In the genomic region with DNA sequence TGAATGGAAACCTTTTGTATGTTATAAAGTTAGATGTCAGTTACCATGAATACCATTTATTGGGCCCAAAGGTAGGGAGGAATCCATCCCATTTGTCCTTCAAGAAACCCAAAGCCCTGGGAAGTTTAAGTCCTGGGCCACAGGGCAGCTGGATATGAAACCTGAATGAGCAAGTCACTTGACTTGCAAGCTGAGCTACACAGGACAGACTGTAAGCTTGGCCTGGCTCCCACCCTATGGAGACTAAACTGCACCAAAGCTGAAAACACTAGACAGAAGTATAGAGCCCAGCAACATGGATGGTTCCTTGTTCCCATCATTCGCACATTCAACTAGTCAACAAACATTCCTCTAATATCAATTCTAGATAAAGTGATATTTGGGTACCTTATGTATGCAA, we compare ENCODE assay signal across 15 cellular contexts.
DNase-seq lines count a peak whose midpoint lies in the region; ATAC-seq and TF ChIP-seq lines count a peak whose summit lies in the region.
"Had no signal": no experiment of that assay in that cellular context is flagged by ENCODE, and none has a peak within 500 bp of the region (broad histone marks: within the 10 kb centered on the region; RNA-seq: fewer than 3 reads in every experiment).

No MANE protein-coding gene starts in this region.

- no peaks in the 10 kb centered on the region for H3K27me3 Mint-ChIP-seq in CD14-positive monocyte (ENCODE audit: low read depth in 3 of 3)
- H3K27me3 Mint-ChIP-seq: CD4-positive, CD25-positive, alpha-beta regulatory T cell; IgD-negative memory B cell had no signal

- intact Hi-C loops in heart left ventricle (cut with DNase I) (no loop called here), CD14-positive monocyte (cut with micrococcal nuclease) (no loop called here)

- DNase-seq in DMS 273 (lab: John Stamatoyannopoulos, UW; ENCODE audit: unreplicated experiment) (peak; percentile 15), DMS 273 treated with DMSO at 0.1 percent for 48 hours (lab: John Stamatoyannopoulos, UW) (no peak), heart left ventricle (peak in 2 of 5 donors; percentile 23 to 33), right atrium auricular region (ENCODE audit: low spot score) (no peak), NCI-H1105 (lab: John Stamatoyannopoulos, UW) (no peak), CD14-positive monocyte (ENCODE audit: low spot score) (no peak), amniotic stem cell (lab: John Stamatoyannopoulos, UW) (no peak)
- DNase-seq: AML-193; CD4-positive, CD25-positive, alpha-beta regulatory T cell; DMS79; GOT3; H9 had no signal

- no peak for TF ChIP-seq POLR2A in heart left ventricle (IDR thresholded peaks at IDR 0.05)

- H3K27ac ChIP-seq in heart left ventricle = peak overlapping the region in 4 of 12 donors; percentile 11 to 38 (median 24)
- peak overlapping the region; percentile 18 to 28 for H3K27ac ChIP-seq in right atrium auricular region
- H3K27ac ChIP-seq: 22Rv1, BLaER1 had no signal

- peaks cover 0 to 28% (median 10%) of the 10 kb centered on the region in 12 donors for H3K4me1 ChIP-seq in heart left ventricle
- H3K4me1 ChIP-seq in right atrium auricular region = peaks cover 0 to 24% of the 10 kb centered on the region in 2 donors
- H3K4me1 ChIP-seq: BLaER1 had no signal

- no peak overlapping the region for H3K4me3 Mint-ChIP-seq in CD14-positive monocyte
- H3K4me3 Mint-ChIP-seq: CD4-positive, CD25-positive, alpha-beta regulatory T cell; H9; IgD-negative memory B cell had no signal

- TF ChIP-seq CTCF in heart left ventricle (IDR thresholded peaks at IDR 0.05) = no peak
- TF ChIP-seq CTCF in right atrium auricular region (IDR thresholded peaks at IDR 0.05) = no peak
- no peak for TF ChIP-seq CTCF in CD14-positive monocyte (IDR thresholded peaks at IDR 0.05)

- no peaks in the 10 kb centered on the region for H3K36me3 ChIP-seq in heart left ventricle
- H3K36me3 ChIP-seq in right atrium auricular region = no peaks in the 10 kb centered on the region
- H3K36me3 ChIP-seq: BLaER1 had no signal

- H3K9me3 Mint-ChIP-seq in CD14-positive monocyte = peaks cover 0 to 5% (median 1%) of the 10 kb centered on the region in 7 donors
- H3K9me3 Mint-ChIP-seq: CD4-positive, CD25-positive, alpha-beta regulatory T cell; H9 had no signal

- 44 to 72% (median 63%) methylated on average over 1 of the region's 1 CpG for WGBS in heart left ventricle, 4 donors

- H3K4me1 Mint-ChIP-seq in CD14-positive monocyte = no peaks in the 10 kb centered on the region

- no peaks in the 10 kb centered on the region for H3K27me3 ChIP-seq in heart left ventricle
- H3K27me3 ChIP-seq in right atrium auricular region = no peaks in the 10 kb centered on the region
- H3K27me3 ChIP-seq: BLaER1 had no signal

- H3K27ac Mint-ChIP-seq in CD14-positive monocyte = no peak overlapping the region
- H3K27ac Mint-ChIP-seq: CD4-positive, CD25-positive, alpha-beta regulatory T cell; IgD-negative memory B cell had no signal

- peak; percentile 69 to 80 (median 74) for ATAC-seq in heart left ventricle

- H3K9me3 ChIP-seq in heart left ventricle (no peaks in the 10 kb centered on the region), right atrium auricular region (no peaks in the 10 kb centered on the region)
- H3K9me3 ChIP-seq: BLaER1 had no signal

- no peaks in the 10 kb centered on the region for H3K36me3 Mint-ChIP-seq in CD14-positive monocyte

- H3K4me3 ChIP-seq in heart left ventricle (no peak overlapping the region), right atrium auricular region (no peak overlapping the region)
- H3K4me3 ChIP-seq: BLaER1 had no signal
